1 cellular context compared by ENCODE assay signal in genomic region chr22:24157783-24158170, GRCh38.
TF ChIP-seq lines count a peak whose summit lies in the region.

No MANE protein-coding gene starts in this region.

TF ChIP-seq in HCT116, 20 proteins besides CTCF, POLR2A, EP300 and RAD21 (continued from another document):
- TF ChIP-seq REST (IDR thresholded peaks at IDR 0.05; ENCODE audit: low read depth) (no peak), SRF (IDR thresholded peaks at IDR 0.05; ENCODE audit: low read depth) (no peak), ATF3 (IDR thresholded peaks at IDR 0.05) (no peak), TCF7L2 (IDR thresholded peaks at IDR 0.05; ENCODE audit: borderline replicate concordance, extremely low read depth, insufficient read depth, insufficient read length) (no peak), POLR2AphosphoS5 (IDR thresholded peaks at IDR 0.05; ENCODE audit: low read depth, low read length) (no peak), YY1 (IDR thresholded peaks at IDR 0.05; ENCODE audit: extremely low read depth, insufficient replicate concordance, low read depth, low read length) (no peak)
TF ChIP-seq in HCT116: peak in this region for 0.
